In genomic region chr11:116438651-116439479, GRCh38 we compare ENCODE assay signal across 17 cellular contexts.
"Had no signal": no experiment of that assay in that cellular context is flagged by ENCODE, and none has a peak within 500 bp of the region (broad histone marks: within the 10 kb centered on the region; RNA-seq: fewer than 3 reads in every experiment).

No MANE protein-coding gene starts in this region.

- H3K27me3 Mint-ChIP-seq: stimulated activated naive CD8-positive, alpha-beta T cell treated with anti-CD3 and anti-CD28 coated beads, Interleukin-15, amount 100 ng/mL, for 72 hours had no signal

- H3K4me3 Mint-ChIP-seq: dendritic cell treated with granulocyte-macrophage colony-stimulating factor and Interleukin-4, amounts not matched to agents 40 ng/mL and 50 ng/mL, for 4 days; effector memory CD8-positive, alpha-beta T cell; naive B cell; nephron; stimulated activated naive B cell treated with anti-CD40 and anti-IgM and Interleukin-4, amounts not matched to agents 10 μg/mL and 1 μg/mL and 100 μg/mL, for 72 hours; stimulated activated naive CD8-positive, alpha-beta T cell treated with anti-CD3 and anti-CD28 coated beads, Interleukin-15, amount 100 ng/mL, for 72 hours had no signal

- H3K4me1 Mint-ChIP-seq: naive B cell; stimulated activated naive B cell treated with anti-CD40 and anti-IgM and Interleukin-4, amounts not matched to agents 10 μg/mL and 1 μg/mL and 100 μg/mL, for 72 hours; stimulated activated naive CD8-positive, alpha-beta T cell treated with anti-CD3 and anti-CD28 coated beads, Interleukin-15, amount 100 ng/mL, for 72 hours had no signal

- H3K27ac Mint-ChIP-seq: dendritic cell treated with granulocyte-macrophage colony-stimulating factor and Interleukin-4, amounts not matched to agents 40 ng/mL and 50 ng/mL, for 4 days; effector memory CD8-positive, alpha-beta T cell; naive B cell; nephron; stimulated activated naive B cell treated with anti-CD40 and anti-IgM and Interleukin-4, amounts not matched to agents 10 μg/mL and 1 μg/mL and 100 μg/mL, for 72 hours; stimulated activated naive CD8-positive, alpha-beta T cell treated with anti-CD3 and anti-CD28 coated beads, Interleukin-15, amount 100 ng/mL, for 72 hours had no signal

- DNase-seq: effector memory CD8-positive, alpha-beta T cell; glutamatergic neuron; left colon; left ventricle myocardium superior; mesenchymal stem cell; midbrain; naive B cell; retina; spleen; stimulated activated CD4-positive, alpha-beta T cell treated with anti-CD3 and anti-CD28 coated beads, Interleukin-15, amount 100 ng/mL, for 24 hours; stimulated activated CD4-positive, alpha-beta T cell treated with anti-CD3 and anti-CD28 coated beads, Interleukin-1b, Interleukin-23, amount 100 ng/mL, for 48 hours; stimulated activated CD4-positive, alpha-beta T cell treated with anti-CD3 and anti-CD28 coated beads, Interleukin-4, amount 100 ng/mL, for 4 hours; stimulated activated naive B cell treated with anti-CD40 and anti-IgM and Interleukin-4, amounts not matched to agents 10 μg/mL and 1 μg/mL and 100 μg/mL, for 72 hours; stimulated activated naive CD8-positive, alpha-beta T cell treated with anti-CD3 and anti-CD28 coated beads, Interleukin-15, amount 100 ng/mL, for 72 hours; testis had no signal

- H3K36me3 Mint-ChIP-seq: naive B cell; stimulated activated naive B cell treated with anti-CD40 and anti-IgM and Interleukin-4, amounts not matched to agents 10 μg/mL and 1 μg/mL and 100 μg/mL, for 72 hours had no signal
